Comparison of ENCODE assay signal across 11 cellular contexts in the genomic region with DNA sequence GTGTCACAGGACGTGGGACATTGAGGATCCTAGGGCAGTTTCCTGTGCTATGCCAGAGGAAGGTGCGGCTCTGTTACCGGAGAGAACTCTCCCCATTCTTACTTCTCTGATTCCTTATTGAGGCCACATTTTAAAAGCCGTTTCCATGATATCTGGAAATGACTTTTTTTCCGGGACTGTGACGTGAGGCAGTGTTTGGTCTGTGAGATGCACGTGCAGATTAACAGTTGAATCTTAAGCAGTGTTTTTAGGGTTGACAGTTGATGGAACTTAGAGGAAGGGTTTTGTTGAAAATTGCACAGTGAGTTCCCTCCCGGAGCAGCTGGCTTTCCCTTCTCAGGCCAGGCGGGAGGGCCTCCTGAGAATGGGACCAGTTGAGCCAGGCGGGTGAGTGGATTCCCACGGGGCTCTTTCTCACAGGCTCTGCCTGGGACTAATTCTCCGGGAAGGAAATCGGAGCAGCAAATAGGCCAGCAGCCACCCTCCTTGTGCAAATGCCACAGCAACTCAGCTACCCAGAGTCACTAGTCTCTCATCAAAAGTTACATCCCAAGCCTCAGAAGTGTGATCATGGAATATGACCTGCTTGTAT.
DNase-seq lines count a peak whose midpoint lies in the region; ATAC-seq, FAIRE-seq and TF ChIP-seq lines count a peak whose summit lies in the region.
"Had no signal": no experiment of that assay in that cellular context is flagged by ENCODE, and none has a peak within 500 bp of the region (broad histone marks: within the 10 kb centered on the region; RNA-seq: fewer than 3 reads in every experiment).

No MANE protein-coding gene starts in this region.

- peaks cover 7 to 27% (median 13%) of the 10 kb centered on the region in 10 experiments; a peak in 16 of 20 replicates for H3K4me1 ChIP-seq in BLaER1 treated with 17β-estradiol and CSF1 and Interleukin-3, amounts not matched to agents 10 nM and 100 nM
- H3K4me1 ChIP-seq in pancreas = peaks cover 0 to 5% (median 4%) of the 10 kb centered on the region in 3 donors
- peaks cover 2% of the 10 kb centered on the region for H3K4me1 ChIP-seq in effector memory CD4-positive, alpha-beta T cell (ENCODE audit: control insufficient read depth, insufficient read depth, low read length, poor library complexity, severe bottlenecking)

- POLR2A ChIA-PET in WTC11 (lab: Charles Lee) = no interaction called here

- no peaks in the 10 kb centered on the region; a peak in 1 of 22 replicates for H4K20me1 ChIP-seq in BLaER1 treated with 17β-estradiol and CSF1 and Interleukin-3, amounts not matched to agents 10 nM and 100 nM

- H3K36me3 ChIP-seq in BLaER1 treated with 17β-estradiol and CSF1 and Interleukin-3, amounts not matched to agents 10 nM and 100 nM = no peaks in the 10 kb centered on the region
- H3K36me3 ChIP-seq in pancreas = no peaks in the 10 kb centered on the region
- H3K36me3 ChIP-seq in effector memory CD4-positive, alpha-beta T cell (ENCODE audit: control insufficient read depth, insufficient read depth, low read length) = no peaks in the 10 kb centered on the region

- WGBS in pancreas, 2 donors = 68 to 72% methylated on average over 13 of the region's 13 CpGs

- peaks cover 16 to 48% (median 41%) of the 10 kb centered on the region in 11 experiments for H3K27me3 ChIP-seq in BLaER1 treated with 17β-estradiol and CSF1 and Interleukin-3, amounts not matched to agents 10 nM and 100 nM
- H3K27me3 ChIP-seq in pancreas = no peaks in the 10 kb centered on the region
- peaks cover 6% of the 10 kb centered on the region for H3K27me3 ChIP-seq in effector memory CD4-positive, alpha-beta T cell (replicated peaks; ENCODE audit: control insufficient read depth, insufficient read depth, low read length, poor library complexity, severe bottlenecking)

- intact Hi-C loops in pancreas (cut with DNase I) = no loop called here

- no peak overlapping the region for H3K27ac ChIP-seq in BLaER1 treated with 17β-estradiol and CSF1 and Interleukin-3, amounts not matched to agents 10 nM and 100 nM
- peak overlapping the region in 3 of 4 donors; percentile 91 to 95 (median 95) for H3K27ac ChIP-seq in pancreas
- H3K27ac ChIP-seq in effector memory CD4-positive, alpha-beta T cell (ENCODE audit: insufficient read depth, low read length, poor library complexity, severe bottlenecking) = no peak overlapping the region
- H3K27ac ChIP-seq: SK-N-MC had no signal

- H3K4me3 Mint-ChIP-seq in WTC11 = peak overlapping the region; percentile 67
- peak overlapping the region; percentile 90 for H3K4me3 Mint-ChIP-seq in glutamatergic neuron (ENCODE audit: unreplicated experiment)
- H3K4me3 Mint-ChIP-seq: activated naive CD4-positive, alpha-beta T cell treated with anti-CD3 and anti-CD28 coated beads, Interleukin-2, amount 10 ng/mL, durations not matched to agents 7 days and 5 days had no signal

- ATAC-seq in WTC11 = no peak
- peak in 1 of 4 donors; percentile 1 for ATAC-seq in pancreas
- ATAC-seq in HG02610 (IDR thresholded peaks at IDR 0.05; ENCODE audit: unreplicated experiment) = no peak
- ATAC-seq: K562 had no signal

- H3K9me3 Mint-ChIP-seq in WTC11 (no peaks in the 10 kb centered on the region), glutamatergic neuron (ENCODE audit: unreplicated experiment) (peaks cover 17% of the 10 kb centered on the region)
- H3K9me3 Mint-ChIP-seq: activated naive CD4-positive, alpha-beta T cell treated with anti-CD3 and anti-CD28 coated beads, Interleukin-2, amount 10 ng/mL, durations not matched to agents 7 days and 5 days had no signal

- DNase-seq in WTC11 (ENCODE audit: low spot score) = no peak
- peak; percentile 54 for DNase-seq in glutamatergic neuron
- no peak for DNase-seq in pancreas
- no peak for DNase-seq in effector memory CD4-positive, alpha-beta T cell
- no peak for DNase-seq in frontal cortex (ENCODE audit: low spot score in 2 of 2)
- DNase-seq in effector CD4-positive, alpha-beta T cell = no peak
- DNase-seq: activated naive CD4-positive, alpha-beta T cell treated with anti-CD3 and anti-CD28 coated beads, Interleukin-2, amount 10 ng/mL, durations not matched to agents 7 days and 5 days had no signal

- peaks cover 0 to 15% (median 11%) of the 10 kb centered on the region in 11 experiments; a peak in 11 of 22 replicates for H3K9me3 ChIP-seq in BLaER1 treated with 17β-estradiol and CSF1 and Interleukin-3, amounts not matched to agents 10 nM and 100 nM (replicated peaks in 1 of 11)
- no peaks in the 10 kb centered on the region for H3K9me3 ChIP-seq in pancreas
- H3K9me3 ChIP-seq in effector memory CD4-positive, alpha-beta T cell (ENCODE audit: control insufficient read depth, low read length) = no peaks in the 10 kb centered on the region

- H3K4me1 Mint-ChIP-seq in WTC11 = peaks cover 36% of the 10 kb centered on the region
- H3K4me1 Mint-ChIP-seq in glutamatergic neuron (ENCODE audit: low read depth, unreplicated experiment) = peaks cover 43% of the 10 kb centered on the region
- H3K4me1 Mint-ChIP-seq: activated naive CD4-positive, alpha-beta T cell treated with anti-CD3 and anti-CD28 coated beads, Interleukin-2, amount 10 ng/mL, durations not matched to agents 7 days and 5 days had no signal

- peaks cover 3% of the 10 kb centered on the region for H3K27me3 Mint-ChIP-seq in WTC11 (ENCODE audit: low read depth)
- peaks cover 13% of the 10 kb centered on the region for H3K27me3 Mint-ChIP-seq in glutamatergic neuron (ENCODE audit: unreplicated experiment)

- H3K36me3 Mint-ChIP-seq in WTC11 (no peaks in the 10 kb centered on the region), glutamatergic neuron (ENCODE audit: unreplicated experiment) (peaks cover 3% of the 10 kb centered on the region)
- H3K36me3 Mint-ChIP-seq: activated naive CD4-positive, alpha-beta T cell treated with anti-CD3 and anti-CD28 coated beads, Interleukin-2, amount 10 ng/mL, durations not matched to agents 7 days and 5 days had no signal

- CTCF ChIA-PET in WTC11 (lab: Charles Lee) = no interaction called here

- peak overlapping the region; percentile 79 to 92 (median 87); a peak in 16 of 22 replicates for H3K4me2 ChIP-seq in BLaER1 treated with 17β-estradiol and CSF1 and Interleukin-3, amounts not matched to agents 10 nM and 100 nM

- TF ChIP-seq CTCF in WTC11 (IDR thresholded peaks at IDR 0.05) (no peak), glutamatergic neuron (IDR thresholded peaks at IDR 0.05; ENCODE audit: partially characterized antibody, unreplicated experiment) (no peak), pancreas (IDR thresholded peaks at IDR 0.05) (no peak)

- no peak overlapping the region; a peak in 1 of 22 replicates for H3K9ac ChIP-seq in BLaER1 treated with 17β-estradiol and CSF1 and Interleukin-3, amounts not matched to agents 10 nM and 100 nM

- no peak for FAIRE-seq in pancreas (lab: Jason Lieb, UNC)
- no peak for FAIRE-seq in frontal cortex (lab: Jason Lieb, UNC)
- FAIRE-seq: K562 had no signal

- H3K4me3 ChIP-seq in BLaER1 treated with 17β-estradiol and CSF1 and Interleukin-3, amounts not matched to agents 10 nM and 100 nM = peak overlapping the region in 4 of 10 experiments; percentile 58 to 66 (median 62); a peak in 6 of 20 replicates
- peak overlapping the region in 1 of 4 donors; percentile 78 for H3K4me3 ChIP-seq in pancreas
- no peak overlapping the region for H3K4me3 ChIP-seq in effector memory CD4-positive, alpha-beta T cell (ENCODE audit: insufficient read depth, low read depth, low read length, poor library complexity, severe bottlenecking)
- H3K4me3 ChIP-seq: K562, SK-N-MC had no signal

- H3K27ac Mint-ChIP-seq in WTC11 (peak overlapping the region; percentile 38; the same call in 1 of the 2 replicates), glutamatergic neuron (ENCODE audit: unreplicated experiment) (peak overlapping the region; percentile 89)
- H3K27ac Mint-ChIP-seq: activated naive CD4-positive, alpha-beta T cell treated with anti-CD3 and anti-CD28 coated beads, Interleukin-2, amount 10 ng/mL, durations not matched to agents 7 days and 5 days had no signal

TF ChIP-seq in WTC11, 78 proteins besides CTCF, POLR2A, EP300 and RAD21 (continues in another document):
- TF ChIP-seq ZNF263 (CRISPR knock-in tag; IDR thresholded peaks at IDR 0.05; ENCODE audit: low read depth) (no peak), GRHL2 (CRISPR knock-in tag; IDR thresholded peaks at IDR 0.05; ENCODE audit: insufficient replicate concordance, severe bottlenecking) (no peak), ZNF232 (CRISPR knock-in tag; IDR thresholded peaks at IDR 0.05) (no peak), ZNF396 (CRISPR knock-in tag; IDR thresholded peaks at IDR 0.05; ENCODE audit: borderline replicate concordance) (no peak), ETV6 (CRISPR knock-in tag; IDR thresholded peaks at IDR 0.05) (no peak), FOXP1 (CRISPR knock-in tag; IDR thresholded peaks at IDR 0.05; ENCODE audit: borderline replicate concordance) (no peak)
- TF ChIP-seq, protein P1, sequence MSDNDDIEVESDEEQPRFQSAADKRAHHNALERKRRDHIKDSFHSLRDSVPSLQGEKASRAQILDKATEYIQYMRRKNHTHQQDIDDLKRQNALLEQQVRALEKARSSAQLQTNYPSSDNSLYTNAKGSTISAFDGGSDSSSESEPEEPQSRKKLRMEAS (CRISPR knock-in tag; IDR thresholded peaks at IDR 0.05) = no peak
- TF ChIP-seq, protein P2, sequence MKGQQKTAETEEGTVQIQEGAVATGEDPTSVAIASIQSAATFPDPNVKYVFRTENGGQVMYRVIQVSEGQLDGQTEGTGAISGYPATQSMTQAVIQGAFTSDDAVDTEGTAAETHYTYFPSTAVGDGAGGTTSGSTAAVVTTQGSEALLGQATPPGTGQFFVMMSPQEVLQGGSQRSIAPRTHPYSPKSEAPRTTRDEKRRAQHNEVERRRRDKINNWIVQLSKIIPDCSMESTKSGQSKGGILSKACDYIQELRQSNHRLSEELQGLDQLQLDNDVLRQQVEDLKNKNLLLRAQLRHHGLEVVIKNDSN (CRISPR knock-in tag; IDR thresholded peaks at IDR 0.05) = no peak
- TF ChIP-seq, protein P3, sequence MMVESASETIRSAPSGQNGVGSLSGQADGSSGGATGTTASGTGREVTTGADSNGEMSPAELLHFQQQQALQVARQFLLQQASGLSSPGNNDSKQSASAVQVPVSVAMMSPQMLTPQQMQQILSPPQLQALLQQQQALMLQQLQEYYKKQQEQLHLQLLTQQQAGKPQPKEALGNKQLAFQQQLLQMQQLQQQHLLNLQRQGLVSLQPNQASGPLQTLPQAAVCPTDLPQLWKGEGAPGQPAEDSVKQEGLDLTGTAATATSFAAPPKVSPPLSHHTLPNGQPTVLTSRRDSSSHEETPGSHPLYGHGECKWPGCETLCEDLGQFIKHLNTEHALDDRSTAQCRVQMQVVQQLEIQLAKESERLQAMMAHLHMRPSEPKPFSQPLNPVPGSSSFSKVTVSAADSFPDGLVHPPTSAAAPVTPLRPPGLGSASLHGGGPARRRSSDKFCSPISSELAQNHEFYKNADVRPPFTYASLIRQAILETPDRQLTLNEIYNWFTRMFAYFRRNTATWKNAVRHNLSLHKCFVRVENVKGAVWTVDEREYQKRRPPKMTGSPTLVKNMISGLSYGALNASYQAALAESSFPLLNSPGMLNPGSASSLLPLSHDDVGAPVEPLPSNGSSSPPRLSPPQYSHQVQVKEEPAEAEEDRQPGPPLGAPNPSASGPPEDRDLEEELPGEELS (CRISPR knock-in tag; IDR thresholded peaks at IDR 0.05) = no peak

Comparison
In these comparisons a context has a peak if more than half of its experiments do, and no peak if none do; other contexts are left out.
1. H3K27ac ChIP-seq: peak in pancreas (3 of 4); none in BLaER1 treated with 17β-estradiol and CSF1 and Interleukin-3, amounts not matched to agents 10 nM and 100 nM (0 of 11) and effector memory CD4-positive, alpha-beta T cell (single experiment).